ENCODE assay signal across 9 cellular contexts in genomic region chr11:335779-336665, GRCh38. TPM values are rescaled to one million over a fixed set of nuclear protein-coding genes. Genes with fewer than 3 reads are reported as not detected.
DNase-seq lines count a peak whose midpoint lies in the region; ATAC-seq, FAIRE-seq and TF ChIP-seq lines count a peak whose summit lies in the region.
"Had no signal": no experiment of that assay in that cellular context is flagged by ENCODE, and none has a peak within 500 bp of the region (broad histone marks: within the 10 kb centered on the region; RNA-seq: fewer than 3 reads in every experiment).

No MANE protein-coding gene starts in this region.

- 41% methylated on average over 15 of the region's 16 CpGs for WGBS in GM12878 (ENCODE audit: insufficient coverage, insufficient replicate concordance, low lambda C conversion rate, missing lambda C conversion rate)

- H4K20me1 ChIP-seq in GM12878 (ENCODE audit: control insufficient read depth, insufficient read depth): no peaks in the 10 kb centered on the region

- H3K4me1 ChIP-seq in GM12878 (ENCODE audit: control insufficient read depth, insufficient read depth, low read length): peaks cover 10% of the 10 kb centered on the region
- H3K4me1 ChIP-seq in skeletal muscle tissue (ENCODE audit: control insufficient read depth in 3 of 3, insufficient read depth in 3 of 3, low read length in 3 of 3): peaks cover 10 to 19% (median 17%) of the 10 kb centered on the region in 3 donors

- H3K9ac ChIP-seq in GM12878 (ENCODE audit: control insufficient read depth, insufficient read depth, low read length) (no peak overlapping the region), skeletal muscle tissue (ENCODE audit: low read depth in 1 of 3, low read length in 3 of 3) (peak overlapping the region; percentile 8 to 51 (median 10))

- peak in 1 of 2 experiments; percentile 49 for DNase-seq in HL-60 (ENCODE audit: low read depth in 1 of 2, low spot score in 1 of 2)
- DNase-seq in GM12878 (ENCODE audit: low read depth, low spot score): no peak
- DNase-seq in left colon: no peak
- DNase-seq in stimulated activated CD4-positive, alpha-beta T cell treated with anti-CD3 and anti-CD28 coated beads, Interleukin-1b, Interleukin-23, amount 100 ng/mL, for 48 hours: no peak
- DNase-seq in NCI-H146 (lab: John Stamatoyannopoulos, UW): no peak
- no peak for DNase-seq in cerebellum (ENCODE audit: low spot score)
- DNase-seq in activated T-cell treated with anti-CD3 and anti-CD28 coated beads, Interleukin-2, amount 50 U/mL, for 4 hours: no peak
- DNase-seq: activated CD8-positive, alpha-beta memory T cell treated with anti-CD3 and anti-CD28 coated beads, Interleukin-2, amount 50 U/mL, for 48 hours had no signal

- no peak for TF ChIP-seq EP300 in GM12878 (IDR thresholded peaks at IDR 0.05; ENCODE audit: borderline replicate concordance in 1 of 2, control insufficient read depth in 1 of 2, low read depth in 2 of 2, low read length in 2 of 2)

- BruUV-seq in GM12878 (replicated peaks; lab: Mats Ljungman, UMichigan): no TSS peak

- no peak for TF ChIP-seq POLR2A in GM12878 (IDR thresholded peaks at IDR 0.05; ENCODE audit: low read depth, low read length)

- POLR2A ChIA-PET in GM12878 (lab: Charles Lee): no interaction called here

- H3K36me3 ChIP-seq in GM12878 (ENCODE audit: control insufficient read depth in 2 of 2, insufficient read depth in 2 of 2, low read length in 1 of 2) (no peaks in the 10 kb centered on the region), skeletal muscle tissue (ENCODE audit: control insufficient read depth in 3 of 3, insufficient read depth in 3 of 3, low read length in 3 of 3) (no peaks in the 10 kb centered on the region)

- no peak for TF ChIP-seq RAD21 in GM12878 (IDR thresholded peaks at IDR 0.05; ENCODE audit: insufficient read depth, low read depth, low read length)

- no peak overlapping the region for H3K4me2 ChIP-seq in GM12878 (ENCODE audit: control insufficient read depth, insufficient read depth)

- no peaks in the 10 kb centered on the region for H3K79me2 ChIP-seq in GM12878 (ENCODE audit: control insufficient read depth, insufficient read depth, low read length)

- peaks cover 40% of the 10 kb centered on the region for H3K4me1 Mint-ChIP-seq in activated T-cell treated with anti-CD3 and anti-CD28 coated beads, Interleukin-2, amount 50 U/mL, for 4 hours (ENCODE audit: low read depth)

- H3K9me3 Mint-ChIP-seq in activated T-cell treated with anti-CD3 and anti-CD28 coated beads, Interleukin-2, amount 50 U/mL, for 4 hours: no peaks in the 10 kb centered on the region

- H3K4me3 ChIP-seq in HL-60 (replicated peaks; ENCODE audit: insufficient read depth, low read length): no peak overlapping the region
- no peak overlapping the region for H3K4me3 ChIP-seq in GM12878
- H3K4me3 ChIP-seq in skeletal muscle tissue (ENCODE audit: low read length in 3 of 3): peak overlapping the region in 1 of 3 donors; percentile 14

- H3K9me3 ChIP-seq in GM12878 (replicated peaks; ENCODE audit: control insufficient read depth, insufficient read depth, low read length) (peaks cover 5% of the 10 kb centered on the region; the same call in 2 of the 3 replicates), skeletal muscle tissue (ENCODE audit: control insufficient read depth in 3 of 3, low read length in 3 of 3) (peaks cover 0 to 2% (median 0%) of the 10 kb centered on the region in 3 donors)

- CTCF ChIA-PET in GM12878 (lab: Yijun Ruan, JAX): no interaction called here

- no peak for ATAC-seq in GM12878
- ATAC-seq in left colon: peak; percentile 85
- ATAC-seq in activated T-cell treated with anti-CD3 and anti-CD28 coated beads, Interleukin-2, amount 50 U/mL, for 4 hours: no peak

- in situ Hi-C loops in GM12878 (cut with MboI): no loop called here

- SMC1A ChIA-PET in GM12878 (lab: Charles Lee; ENCODE audit: uncharacterized antibody, unreplicated experiment): interaction anchor here (1.0 kb wide), 1 partner anchor 13 kb away, joined by 3 read pairs; no protein-coding TSS in a partner anchor

- no peaks in the 10 kb centered on the region for H3K27me3 Mint-ChIP-seq in activated T-cell treated with anti-CD3 and anti-CD28 coated beads, Interleukin-2, amount 50 U/mL, for 4 hours (ENCODE audit: low read depth)

- RAD21 ChIA-PET in GM12878 (lab: Charles Lee; ENCODE audit: unreplicated experiment): no interaction called here

- H3K27ac ChIP-seq in HL-60 (replicated peaks): peak overlapping the region; percentile 40
- H3K27ac ChIP-seq in GM12878 (ENCODE audit: control insufficient read depth, insufficient read depth): no peak overlapping the region
- H3K27ac ChIP-seq in skeletal muscle tissue (ENCODE audit: low read depth, low read length): peak overlapping the region; percentile 79

- no peak overlapping the region for H3K4me3 Mint-ChIP-seq in activated T-cell treated with anti-CD3 and anti-CD28 coated beads, Interleukin-2, amount 50 U/mL, for 4 hours

- H3K27me3 ChIP-seq in HL-60 (ENCODE audit: insufficient read depth, poor library complexity, severe bottlenecking) (peaks cover 4% of the 10 kb centered on the region), GM12878 (replicated peaks in 1 of 2; ENCODE audit: control insufficient read depth in 2 of 2, insufficient read depth in 2 of 2, low read length in 1 of 2) (no peaks in the 10 kb centered on the region), skeletal muscle tissue (ENCODE audit: control insufficient read depth in 3 of 3, insufficient read depth in 3 of 3, low read length in 3 of 3) (peaks cover 0 to 8% (median 2%) of the 10 kb centered on the region in 3 donors)

- peak overlapping the region; percentile 6; the same call in 1 of the 2 replicates for H2AFZ ChIP-seq in GM12878 (ENCODE audit: control insufficient read depth, low read depth, low read length)

- no peaks in the 10 kb centered on the region for H3K36me3 Mint-ChIP-seq in activated T-cell treated with anti-CD3 and anti-CD28 coated beads, Interleukin-2, amount 50 U/mL, for 4 hours (ENCODE audit: insufficient read depth)

- TF ChIP-seq CTCF in HL-60 (IDR thresholded peaks at IDR 0.05; ENCODE audit: insufficient read depth, low read length) (no peak), GM12878 (IDR thresholded peaks at IDR 0.05 in 2 of 3, conservative IDR thresholded peaks at IDR 0.05 in 1 of 3; ENCODE audit: control insufficient read depth in 2 of 3, extremely low read depth in 1 of 3, insufficient read depth in 1 of 3, low read depth in 3 of 3, low read length in 3 of 3) (no peak)

- FAIRE-seq in GM12878 (lab: Jason Lieb, UNC): no peak

- intact Hi-C loops in GM12878 (cut with micrococcal nuclease; ENCODE audit: unreplicated experiment) (no loop called here), left colon (cut with DNase I, micrococcal nuclease) (no loop called here)

RNA-seq across cellular contexts. Expression of gene IFITM3, which starts 15.4 kb away (rescaled TPM):
- total RNA-seq in GM12878 (2013; cell fraction: nucleolus; rRNA removed): 0.61 TPM in 1 of 2 replicates, not detected in the other
- total RNA-seq in GM12878 (2014; rRNA removed): 0.33 and 1.3 TPM in 2 replicates
- total RNA-seq in GM12878 (2014; rRNA removed; fragmentation: Illumina TruSeq; extraction: Trizol): 0.54 and 0.88 TPM in 2 replicates
- total RNA-seq in GM12878 (2021): 2.5 and 3.0 TPM in 2 replicates
- polyA plus RNA-seq in GM12878 (2011; ENCODE audit: low read depth): 2.3 TPM
- 0.58 and 0.98 TPM in 2 replicates for polyA plus RNA-seq in GM12878 (2011; rRNA removed)
- polyA plus RNA-seq in GM12878 (2011; cell fraction: cytosol; rRNA removed): 0.54 and 1.2 TPM in 2 replicates
- 1.2 and 1.6 TPM in 2 replicates for polyA plus RNA-seq in GM12878 (2011; cell fraction: nucleus; rRNA removed)
- polyA plus RNA-seq in GM12878 (2012): 2.1 and 2.4 TPM in 2 replicates
- 1.5 TPM in 1 of 2 replicates, not detected in the other for polyA plus RNA-seq in GM12878 (2014; fragmentation: Illumina TruSeq; extraction: Trizol)
- 1 to 10 TPM; 2.1 to 2.3 TPM for polyA plus RNA-seq in GM12878 (2014; fragmentation: Nextera tagmentation; extraction: Ambion mirVana)
- polyA plus RNA-seq in GM12878 (2014; rRNA removed): 0.77 and 1.8 TPM in 2 replicates
- 1 to 10 TPM; 2.2 to 3.6 TPM for polyA plus RNA-seq in GM12878 (2016; fragmentation: Nextera tagmentation; extraction: Ambion mirVana)
- not detected in 2 replicates for polyA minus RNA-seq in GM12878 (2011; rRNA and poly(A)+ RNA removed)
- polyA minus RNA-seq in GM12878 (2011; cell fraction: cytosol; rRNA and poly(A)+ RNA removed): 3.7 and 7.7 TPM in 2 replicates
- polyA minus RNA-seq in GM12878 (2011; cell fraction: nucleus; rRNA and poly(A)+ RNA removed): 0.97 and 1.3 TPM in 2 replicates
- total RNA-seq in left colon: 100 to 1,000 TPM; 118 to 136 TPM
- 15.7 TPM for total RNA-seq in skeletal muscle tissue
- total RNA-seq in cerebellum: 19.1 TPM
- 10 to 100 TPM in 2 of 3 donors, 1 to 10 TPM in 1; 5.3 to 24.6 (median 20.4) TPM for total RNA-seq in activated T-cell treated with anti-CD3 and anti-CD28 coated beads, Interleukin-2, amount 50 U/mL, for 4 hours

RNA-seq across cellular contexts. Expression of gene IFITM1, which starts 22.2 kb away (rescaled TPM):
- total RNA-seq in GM12878 (2013; cell fraction: nucleolus; rRNA removed): 166 and 177 TPM in 2 replicates
- total RNA-seq in GM12878 (2014; rRNA removed) (543 and 574 TPM in 2 replicates), GM12878 (2014; rRNA removed; fragmentation: Illumina TruSeq; extraction: Trizol) (485 and 549 TPM in 2 replicates), GM12878 (2021) (396 and 453 TPM in 2 replicates), left colon (100 to 1,000 TPM in 1 of 2 donors, 10 to 100 TPM in 1; 85.6 to 127 TPM), skeletal muscle tissue (13.0 TPM), cerebellum (33.8 TPM)
- 839 TPM for polyA plus RNA-seq in GM12878 (2011; ENCODE audit: low read depth)
- polyA plus RNA-seq in GM12878 (2011; rRNA removed) (240 and 671 TPM in 2 replicates), GM12878 (2014; fragmentation: Illumina TruSeq; extraction: Trizol) (491 and 1,007 TPM in 2 replicates), GM12878 (2014; fragmentation: Nextera tagmentation; extraction: Ambion mirVana) (1,000 to 10,000 TPM; 1,771 to 2,788 TPM), GM12878 (2014; rRNA removed) (864 and 887 TPM in 2 replicates), GM12878 (2016; fragmentation: Nextera tagmentation; extraction: Ambion mirVana) (100 to 1,000 TPM; 456 to 479 TPM)
- polyA plus RNA-seq in GM12878 (2011; cell fraction: cytosol; rRNA removed): 1,141 and 1,225 TPM in 2 replicates
- 403 and 488 TPM in 2 replicates for polyA plus RNA-seq in GM12878 (2011; cell fraction: nucleus; rRNA removed)
- 758 and 904 TPM in 2 replicates for polyA plus RNA-seq in GM12878 (2012)
- 804 and 1,098 TPM in 2 replicates for polyA minus RNA-seq in GM12878 (2011; rRNA and poly(A)+ RNA removed)
- polyA minus RNA-seq in GM12878 (2011; cell fraction: cytosol; rRNA and poly(A)+ RNA removed): 178 and 190 TPM in 2 replicates
- polyA minus RNA-seq in GM12878 (2011; cell fraction: nucleus; rRNA and poly(A)+ RNA removed): 183 and 217 TPM in 2 replicates
- total RNA-seq in activated T-cell treated with anti-CD3 and anti-CD28 coated beads, Interleukin-2, amount 50 U/mL, for 4 hours: 100 to 1,000 TPM in 2 of 3 donors, 10 to 100 TPM in 1; 99.3 to 144 (median 120) TPM

RNA-seq across cellular contexts. Expression of gene IFITM2, which starts 28.4 kb away (rescaled TPM):
- 32.0 and 32.3 TPM in 2 replicates for total RNA-seq in GM12878 (2013; cell fraction: nucleolus; rRNA removed)
- 267 and 271 TPM in 2 replicates for total RNA-seq in GM12878 (2014; rRNA removed)
- total RNA-seq in GM12878 (2014; rRNA removed; fragmentation: Illumina TruSeq; extraction: Trizol): 295 and 327 TPM in 2 replicates
- total RNA-seq in GM12878 (2021): 676 and 768 TPM in 2 replicates
- polyA plus RNA-seq in GM12878 (2011; ENCODE audit: low read depth): 582 TPM
- polyA plus RNA-seq in GM12878 (2011; rRNA removed): 116 and 205 TPM in 2 replicates
- polyA plus RNA-seq in GM12878 (2011; cell fraction: cytosol; rRNA removed): 159 and 247 TPM in 2 replicates
- polyA plus RNA-seq in GM12878 (2011; cell fraction: nucleus; rRNA removed): 40.7 and 48.7 TPM in 2 replicates
- polyA plus RNA-seq in GM12878 (2012): 605 and 961 TPM in 2 replicates
- 422 and 741 TPM in 2 replicates for polyA plus RNA-seq in GM12878 (2014; fragmentation: Illumina TruSeq; extraction: Trizol)
- polyA plus RNA-seq in GM12878 (2014; fragmentation: Nextera tagmentation; extraction: Ambion mirVana): 1,000 to 10,000 TPM; 2,669 to 3,672 TPM
- 611 and 755 TPM in 2 replicates for polyA plus RNA-seq in GM12878 (2014; rRNA removed)
- 100 to 1,000 TPM; 707 to 829 TPM for polyA plus RNA-seq in GM12878 (2016; fragmentation: Nextera tagmentation; extraction: Ambion mirVana)
- 67.7 and 77.6 TPM in 2 replicates for polyA minus RNA-seq in GM12878 (2011; rRNA and poly(A)+ RNA removed)
- polyA minus RNA-seq in GM12878 (2011; cell fraction: cytosol; rRNA and poly(A)+ RNA removed): 83.9 and 93.5 TPM in 2 replicates
- 31.3 and 51.8 TPM in 2 replicates for polyA minus RNA-seq in GM12878 (2011; cell fraction: nucleus; rRNA and poly(A)+ RNA removed)
- 100 to 1,000 TPM in 1 of 2 donors, 10 to 100 TPM in 1; 87.7 to 133 TPM for total RNA-seq in left colon
- 6.3 TPM for total RNA-seq in skeletal muscle tissue
- 4.5 TPM for total RNA-seq in cerebellum
- total RNA-seq in activated T-cell treated with anti-CD3 and anti-CD28 coated beads, Interleukin-2, amount 50 U/mL, for 4 hours: 100 to 1,000 TPM; 197 to 257 (median 231) TPM

RNA-seq across cellular contexts. Expression of gene B4GALNT4, which starts 33.3 kb away (rescaled TPM):
- 0.23 TPM in 1 of 2 replicates, not detected in the other for total RNA-seq in GM12878 (2013; cell fraction: nucleolus; rRNA removed)
- 0.06 and 1.4 TPM in 2 replicates for total RNA-seq in GM12878 (2014; rRNA removed)
- 0.18 TPM in 1 of 2 replicates, not detected in the other for total RNA-seq in GM12878 (2014; rRNA removed; fragmentation: Illumina TruSeq; extraction: Trizol)
- 0.29 and 0.74 TPM in 2 replicates for total RNA-seq in GM12878 (2021)
- not detected for polyA plus RNA-seq in GM12878 (2011; ENCODE audit: low read depth)
- not detected in 2 replicates for polyA plus RNA-seq in GM12878 (2011; rRNA removed)
- polyA plus RNA-seq in GM12878 (2011; cell fraction: cytosol; rRNA removed): not detected in 2 replicates
- 0.07 TPM in 1 of 2 replicates, not detected in the other for polyA plus RNA-seq in GM12878 (2011; cell fraction: nucleus; rRNA removed)
- 0.24 TPM in 1 of 2 replicates, not detected in the other for polyA plus RNA-seq in GM12878 (2012)
- 0.04 TPM in 1 of 2 replicates, not detected in the other for polyA plus RNA-seq in GM12878 (2014; fragmentation: Illumina TruSeq; extraction: Trizol)
- polyA plus RNA-seq in GM12878 (2014; fragmentation: Nextera tagmentation; extraction: Ambion mirVana): not detected
- 0.16 and 0.82 TPM in 2 replicates for polyA plus RNA-seq in GM12878 (2014; rRNA removed)
- polyA plus RNA-seq in GM12878 (2016; fragmentation: Nextera tagmentation; extraction: Ambion mirVana): not detected
- not detected in 2 replicates for polyA minus RNA-seq in GM12878 (2011; rRNA and poly(A)+ RNA removed)
- not detected in 2 replicates for polyA minus RNA-seq in GM12878 (2011; cell fraction: cytosol; rRNA and poly(A)+ RNA removed)
- polyA minus RNA-seq in GM12878 (2011; cell fraction: nucleus; rRNA and poly(A)+ RNA removed): not detected in 2 replicates
- total RNA-seq in left colon: 1 to 10 TPM; 2.4 to 3.3 TPM
- total RNA-seq in skeletal muscle tissue: 5.2 TPM
- 59.2 TPM for total RNA-seq in cerebellum
- total RNA-seq in activated T-cell treated with anti-CD3 and anti-CD28 coated beads, Interleukin-2, amount 50 U/mL, for 4 hours: 1 to 10 TPM; 3.8 to 6.1 (median 5.5) TPM

RNA-seq across cellular contexts. Expression of gene IFITM5, which starts 36.7 kb away (rescaled TPM):
- not detected in 2 replicates for total RNA-seq in GM12878 (2013; cell fraction: nucleolus; rRNA removed)
- total RNA-seq in GM12878 (2014; rRNA removed) (not detected in 2 replicates), GM12878 (2014; rRNA removed; fragmentation: Illumina TruSeq; extraction: Trizol) (not detected in 2 replicates), GM12878 (2021) (not detected in 2 replicates), left colon (not detected), skeletal muscle tissue (not detected), cerebellum (not detected)
- not detected for polyA plus RNA-seq in GM12878 (2011; ENCODE audit: low read depth)
- polyA plus RNA-seq in GM12878 (2011; rRNA removed) (not detected in 2 replicates), GM12878 (2014; fragmentation: Illumina TruSeq; extraction: Trizol) (not detected in 2 replicates), GM12878 (2014; fragmentation: Nextera tagmentation; extraction: Ambion mirVana) (not detected), GM12878 (2014; rRNA removed) (not detected in 2 replicates), GM12878 (2016; fragmentation: Nextera tagmentation; extraction: Ambion mirVana) (not detected)
- polyA plus RNA-seq in GM12878 (2011; cell fraction: cytosol; rRNA removed): not detected in 2 replicates
- not detected in 2 replicates for polyA plus RNA-seq in GM12878 (2011; cell fraction: nucleus; rRNA removed)
- not detected in 2 replicates for polyA plus RNA-seq in GM12878 (2012)
- polyA minus RNA-seq in GM12878 (2011; rRNA and poly(A)+ RNA removed): not detected in 2 replicates
- not detected in 2 replicates for polyA minus RNA-seq in GM12878 (2011; cell fraction: cytosol; rRNA and poly(A)+ RNA removed)
- polyA minus RNA-seq in GM12878 (2011; cell fraction: nucleus; rRNA and poly(A)+ RNA removed): not detected in 2 replicates
- total RNA-seq in activated T-cell treated with anti-CD3 and anti-CD28 coated beads, Interleukin-2, amount 50 U/mL, for 4 hours: not detected
